ENCODE assay signal across 18 cellular contexts in the genomic region with DNA sequence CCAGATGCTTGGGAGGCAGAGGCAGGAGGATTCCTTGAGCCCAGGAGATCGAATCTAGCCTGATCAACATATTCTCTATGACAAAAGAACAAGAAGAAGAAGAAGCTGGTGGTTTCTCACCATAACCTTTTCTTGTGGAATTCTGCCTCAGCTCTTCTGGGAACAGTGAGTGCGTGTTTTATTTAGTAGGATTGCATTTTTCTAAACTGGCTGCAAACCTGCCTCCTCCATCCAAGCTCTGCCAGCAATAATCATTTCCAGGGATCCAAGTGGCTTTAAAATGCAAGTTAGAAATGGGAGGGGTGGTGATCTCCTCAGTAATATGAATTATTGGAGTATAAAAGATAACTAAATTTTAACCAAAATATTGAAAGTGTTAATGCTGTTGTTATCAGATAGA.
"Had no signal": no experiment of that assay in that cellular context is flagged by ENCODE, and none has a peak within 500 bp of the region (broad histone marks: within the 10 kb centered on the region; RNA-seq: fewer than 3 reads in every experiment).

No MANE protein-coding gene starts in this region.

- H3K4me3 Mint-ChIP-seq: activated naive CD4-positive, alpha-beta T cell treated with anti-CD3 and anti-CD28 coated beads, Interleukin-2, amount 50 U/mL, for 24 hours; dendritic cell treated with granulocyte-macrophage colony-stimulating factor and Interleukin-4, amounts not matched to agents 40 ng/mL and 50 ng/mL, for 4 days; mesothelial cell of epicardium; nephron; stimulated activated naive CD8-positive, alpha-beta T cell treated with anti-CD3 and anti-CD28 coated beads, Interleukin-15, amount 100 ng/mL, for 72 hours; T-helper 1 cell treated with Interleukin-12 subunit alpha and Interleukin-12 subunit beta and Interleukin-4 antibody, amounts not matched to agents 30 μg/mL and 1 μg/mL, for 36 hours had no signal

- H3K27ac Mint-ChIP-seq: activated naive CD4-positive, alpha-beta T cell treated with anti-CD3 and anti-CD28 coated beads, Interleukin-2, amount 50 U/mL, for 24 hours; dendritic cell treated with granulocyte-macrophage colony-stimulating factor and Interleukin-4, amounts not matched to agents 40 ng/mL and 50 ng/mL, for 4 days; mesothelial cell of epicardium; nephron; stimulated activated naive CD8-positive, alpha-beta T cell treated with anti-CD3 and anti-CD28 coated beads, Interleukin-15, amount 100 ng/mL, for 72 hours; T-helper 1 cell treated with Interleukin-12 subunit alpha and Interleukin-12 subunit beta and Interleukin-4 antibody, amounts not matched to agents 30 μg/mL and 1 μg/mL, for 36 hours had no signal

- H3K4me3 ChIP-seq: gastrocnemius medialis, lung, suprapubic skin had no signal

- DNase-seq: activated CD4-positive, CD25-positive, alpha-beta regulatory T cell treated with anti-CD3 and anti-CD28 coated beads, Interleukin-2, amount 50 U/mL, for 72 hours; activated CD8-positive, alpha-beta memory T cell treated with anti-CD3 and anti-CD28 coated beads for 24 hours; activated CD8-positive, alpha-beta memory T cell treated with anti-CD3 and anti-CD28 coated beads, Interleukin-2, amount 50 U/mL, for 48 hours; activated gamma-delta T cell; effector CD8-positive, alpha-beta T cell; gastrocnemius medialis; head of caudate nucleus; retina; stimulated activated naive CD8-positive, alpha-beta T cell treated with anti-CD3 and anti-CD28 coated beads, Interleukin-15, amount 100 ng/mL, for 72 hours; trophoblast cell had no signal

- H3K27me3 Mint-ChIP-seq: activated naive CD4-positive, alpha-beta T cell treated with anti-CD3 and anti-CD28 coated beads, Interleukin-2, amount 50 U/mL, for 24 hours; dendritic cell treated with granulocyte-macrophage colony-stimulating factor and Interleukin-4, amounts not matched to agents 40 ng/mL and 50 ng/mL, for 4 days; stimulated activated naive CD8-positive, alpha-beta T cell treated with anti-CD3 and anti-CD28 coated beads, Interleukin-15, amount 100 ng/mL, for 72 hours had no signal

- H3K9me3 Mint-ChIP-seq: activated naive CD4-positive, alpha-beta T cell treated with anti-CD3 and anti-CD28 coated beads, Interleukin-2, amount 50 U/mL, for 24 hours; dendritic cell treated with granulocyte-macrophage colony-stimulating factor and Interleukin-4, amounts not matched to agents 40 ng/mL and 50 ng/mL, for 4 days; mesothelial cell of epicardium; nephron; stimulated activated naive CD8-positive, alpha-beta T cell treated with anti-CD3 and anti-CD28 coated beads, Interleukin-15, amount 100 ng/mL, for 72 hours; T-helper 1 cell treated with Interleukin-12 subunit alpha and Interleukin-12 subunit beta and Interleukin-4 antibody, amounts not matched to agents 30 μg/mL and 1 μg/mL, for 36 hours had no signal

- H3K27ac ChIP-seq: gastrocnemius medialis, suprapubic skin had no signal

- ATAC-seq: gastrocnemius medialis; left lobe of liver; stimulated activated naive CD8-positive, alpha-beta T cell treated with anti-CD3 and anti-CD28 coated beads, Interleukin-15, amount 100 ng/mL, for 72 hours had no signal

- H3K4me1 Mint-ChIP-seq: activated naive CD4-positive, alpha-beta T cell treated with anti-CD3 and anti-CD28 coated beads, Interleukin-2, amount 50 U/mL, for 24 hours; stimulated activated naive CD8-positive, alpha-beta T cell treated with anti-CD3 and anti-CD28 coated beads, Interleukin-15, amount 100 ng/mL, for 72 hours had no signal

- H3K4me1 ChIP-seq: suprapubic skin had no signal

- H3K27me3 ChIP-seq: gastrocnemius medialis, suprapubic skin had no signal

- H3K9me3 ChIP-seq: gastrocnemius medialis, suprapubic skin had no signal
